Comparison of ENCODE assay signal across 10 cellular contexts in the genomic region with DNA sequence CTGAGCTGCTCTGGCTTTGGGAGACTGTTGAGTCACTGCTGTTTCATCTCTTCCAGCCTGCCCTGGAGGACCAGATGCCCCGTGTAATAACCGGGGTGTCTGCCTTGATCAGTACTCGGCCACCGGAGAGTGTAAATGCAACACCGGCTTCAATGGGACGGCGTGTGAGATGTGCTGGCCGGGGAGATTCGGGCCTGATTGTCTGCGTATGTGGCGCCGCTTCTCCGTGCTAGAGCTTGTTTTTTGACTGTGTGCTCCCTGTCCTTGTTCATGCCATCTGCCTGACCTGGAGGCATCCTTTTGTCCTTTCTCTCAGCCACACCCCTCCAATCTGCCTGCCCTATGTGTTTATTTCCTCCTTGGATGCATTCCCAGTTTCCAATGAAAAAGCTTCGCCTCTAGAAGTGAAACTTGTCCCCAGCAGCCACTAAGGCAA.
A peak's percentile ranks its signal among the peaks of the same experiment; 100 is the strongest.
DNase-seq lines count a peak whose midpoint lies in the region; ATAC-seq, FAIRE-seq and TF ChIP-seq lines count a peak whose summit lies in the region.
"Had no signal": no experiment of that assay in that cellular context is flagged by ENCODE, and none has a peak within 500 bp of the region (broad histone marks: within the 10 kb centered on the region; RNA-seq: fewer than 3 reads in every experiment).

No MANE protein-coding gene starts in this region.

- no peak for FAIRE-seq in frontal cortex (lab: Jason Lieb, UNC)

- H3K4me1 Mint-ChIP-seq in GM23338 (peaks cover 7% of the 10 kb centered on the region; the same call in 2 of the 3 replicates), WTC11 (peaks cover 10% of the 10 kb centered on the region)

- DNase-seq in GM23338 (ENCODE audit: low spot score), result peak; percentile 3
- DNase-seq in NCI-H446 (lab: John Stamatoyannopoulos, UW), result peak; percentile 87 to 92
- DNase-seq in dermis microvascular lymphatic vessel endothelial cell (ENCODE audit: low read depth in 2 of 2), result peak; percentile 47 to 55
- DNase-seq in prostate gland (ENCODE audit: low spot score), result peak; percentile 58
- DNase-seq in WTC11 (ENCODE audit: low spot score), result no peak
- DNase-seq in T-helper 9 cell, result no peak
- DNase-seq in frontal cortex (ENCODE audit: low spot score in 2 of 2), result no peak
- DNase-seq: activated CD4-positive, alpha-beta memory T cell treated with anti-CD3 and anti-CD28 coated beads for 36 hours had no signal

- H3K27me3 ChIP-seq in GM23338 (ENCODE audit: insufficient read depth) (no peaks in the 10 kb centered on the region), prostate gland (replicated peaks; ENCODE audit: insufficient read depth) (no peaks in the 10 kb centered on the region)

- no peaks in the 10 kb centered on the region; the same call in 1 of the 2 replicates for H3K9me2 ChIP-seq in GM23338 (ENCODE audit: insufficient read depth)

- no peaks in the 10 kb centered on the region for H3K27me3 Mint-ChIP-seq in GM23338 (ENCODE audit: insufficient read depth, low read depth, poor library complexity)
- no peaks in the 10 kb centered on the region for H3K27me3 Mint-ChIP-seq in WTC11 (ENCODE audit: low read depth)

- H3K4me3 Mint-ChIP-seq in GM23338, result no peak overlapping the region
- no peak overlapping the region for H3K4me3 Mint-ChIP-seq in WTC11
- H3K4me3 Mint-ChIP-seq: activated CD4-positive, alpha-beta memory T cell treated with anti-CD3 and anti-CD28 coated beads for 36 hours had no signal

- CTCF ChIA-PET in WTC11 (lab: Charles Lee), result interaction anchor here (1.6 kb wide), 1 partner anchor 109 kb away, joined by 6 read pairs; no protein-coding TSS in a partner anchor

- H3K79me2 ChIP-seq in GM23338 (replicated peaks; ENCODE audit: insufficient read depth), result no peaks in the 10 kb centered on the region

- H2AFZ ChIP-seq in GM23338, result 0 out of 2 replicates have a peak overlapping the region, but pooled peaks have one; percentile 38

- no peaks in the 10 kb centered on the region for H3F3A ChIP-seq in GM23338 (replicated peaks; ENCODE audit: low read depth)

- H3K9me3 Mint-ChIP-seq in GM23338, result peaks cover 3% of the 10 kb centered on the region; the same call in 2 of the 3 replicates
- H3K9me3 Mint-ChIP-seq in WTC11, result no peaks in the 10 kb centered on the region
- H3K9me3 Mint-ChIP-seq: activated CD4-positive, alpha-beta memory T cell treated with anti-CD3 and anti-CD28 coated beads for 36 hours had no signal

- H3K9me3 ChIP-seq in prostate gland, result no peaks in the 10 kb centered on the region
- H3K9me3 ChIP-seq: thoracic aorta had no signal

- H3K4me1 ChIP-seq in GM23338 (ENCODE audit: insufficient read depth) (no peaks in the 10 kb centered on the region), prostate gland (replicated peaks) (no peaks in the 10 kb centered on the region)

- H3K27ac Mint-ChIP-seq in GM23338, result no peak overlapping the region
- no peak overlapping the region for H3K27ac Mint-ChIP-seq in WTC11
- H3K27ac Mint-ChIP-seq: activated CD4-positive, alpha-beta memory T cell treated with anti-CD3 and anti-CD28 coated beads for 36 hours had no signal

- TF ChIP-seq POLR2A in prostate gland (IDR thresholded peaks at IDR 0.05), result no peak

- H3K4me2 ChIP-seq in GM23338, result no peak overlapping the region

- POLR2A ChIA-PET in WTC11 (lab: Charles Lee), result interaction anchor here (0.6 kb wide), 1 partner anchor 83 kb away, joined by 4 read pairs; no protein-coding TSS in a partner anchor

- H3K4me3 ChIP-seq in GM23338 (no peak overlapping the region), prostate gland (no peak overlapping the region)
- H3K4me3 ChIP-seq: thoracic aorta had no signal

- ATAC-seq in GM23338 (no peak), HG03378 (IDR thresholded peaks at IDR 0.05; ENCODE audit: unreplicated experiment) (no peak), WTC11 (no peak)

- intact Hi-C loops in prostate gland (cut with DNase I), result no loop called here

- H3K27ac ChIP-seq in GM23338 (ENCODE audit: low read depth), result no peak overlapping the region
- peak overlapping the region in 1 of 2 donors; percentile 3 for H3K27ac ChIP-seq in prostate gland
- H3K27ac ChIP-seq: thoracic aorta had no signal

- H3K36me3 Mint-ChIP-seq in GM23338 (ENCODE audit: low read depth) (no peaks in the 10 kb centered on the region), WTC11 (no peaks in the 10 kb centered on the region)
- H3K36me3 Mint-ChIP-seq: activated CD4-positive, alpha-beta memory T cell treated with anti-CD3 and anti-CD28 coated beads for 36 hours had no signal

- no peaks in the 10 kb centered on the region for H4K20me1 ChIP-seq in GM23338 (replicated peaks; ENCODE audit: insufficient read depth)

- no peak for TF ChIP-seq CTCF in GM23338 (conservative IDR thresholded peaks at IDR 0.05; ENCODE audit: low read depth in 2 of 2)
- TF ChIP-seq CTCF in prostate gland (IDR thresholded peaks at IDR 0.05), result no peak
- no peak for TF ChIP-seq CTCF in WTC11 (IDR thresholded peaks at IDR 0.05)

- 44% methylated on average over 14 of the region's 14 CpGs for WGBS in prostate gland

- no peaks in the 10 kb centered on the region for H3K36me3 ChIP-seq in GM23338 (ENCODE audit: insufficient read depth)
- no peaks in the 10 kb centered on the region for H3K36me3 ChIP-seq in prostate gland
- H3K36me3 ChIP-seq: thoracic aorta had no signal

TF ChIP-seq in GM23338, 12 proteins besides CTCF, POLR2A, EP300 and RAD21 (continues in another document):
- TF ChIP-seq, protein P1, sequence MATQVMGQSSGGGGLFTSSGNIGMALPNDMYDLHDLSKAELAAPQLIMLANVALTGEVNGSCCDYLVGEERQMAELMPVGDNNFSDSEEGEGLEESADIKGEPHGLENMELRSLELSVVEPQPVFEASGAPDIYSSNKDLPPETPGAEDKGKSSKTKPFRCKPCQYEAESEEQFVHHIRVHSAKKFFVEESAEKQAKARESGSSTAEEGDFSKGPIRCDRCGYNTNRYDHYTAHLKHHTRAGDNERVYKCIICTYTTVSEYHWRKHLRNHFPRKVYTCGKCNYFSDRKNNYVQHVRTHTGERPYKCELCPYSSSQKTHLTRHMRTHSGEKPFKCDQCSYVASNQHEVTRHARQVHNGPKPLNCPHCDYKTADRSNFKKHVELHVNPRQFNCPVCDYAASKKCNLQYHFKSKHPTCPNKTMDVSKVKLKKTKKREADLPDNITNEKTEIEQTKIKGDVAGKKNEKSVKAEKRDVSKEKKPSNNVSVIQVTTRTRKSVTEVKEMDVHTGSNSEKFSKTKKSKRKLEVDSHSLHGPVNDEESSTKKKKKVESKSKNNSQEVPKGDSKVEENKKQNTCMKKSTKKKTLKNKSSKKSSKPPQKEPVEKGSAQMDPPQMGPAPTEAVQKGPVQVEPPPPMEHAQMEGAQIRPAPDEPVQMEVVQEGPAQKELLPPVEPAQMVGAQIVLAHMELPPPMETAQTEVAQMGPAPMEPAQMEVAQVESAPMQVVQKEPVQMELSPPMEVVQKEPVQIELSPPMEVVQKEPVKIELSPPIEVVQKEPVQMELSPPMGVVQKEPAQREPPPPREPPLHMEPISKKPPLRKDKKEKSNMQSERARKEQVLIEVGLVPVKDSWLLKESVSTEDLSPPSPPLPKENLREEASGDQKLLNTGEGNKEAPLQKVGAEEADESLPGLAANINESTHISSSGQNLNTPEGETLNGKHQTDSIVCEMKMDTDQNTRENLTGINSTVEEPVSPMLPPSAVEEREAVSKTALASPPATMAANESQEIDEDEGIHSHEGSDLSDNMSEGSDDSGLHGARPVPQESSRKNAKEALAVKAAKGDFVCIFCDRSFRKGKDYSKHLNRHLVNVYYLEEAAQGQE (IDR thresholded peaks at IDR 0.05; ENCODE audit: unreplicated experiment), result no peak
- TF ChIP-seq, protein P2, sequence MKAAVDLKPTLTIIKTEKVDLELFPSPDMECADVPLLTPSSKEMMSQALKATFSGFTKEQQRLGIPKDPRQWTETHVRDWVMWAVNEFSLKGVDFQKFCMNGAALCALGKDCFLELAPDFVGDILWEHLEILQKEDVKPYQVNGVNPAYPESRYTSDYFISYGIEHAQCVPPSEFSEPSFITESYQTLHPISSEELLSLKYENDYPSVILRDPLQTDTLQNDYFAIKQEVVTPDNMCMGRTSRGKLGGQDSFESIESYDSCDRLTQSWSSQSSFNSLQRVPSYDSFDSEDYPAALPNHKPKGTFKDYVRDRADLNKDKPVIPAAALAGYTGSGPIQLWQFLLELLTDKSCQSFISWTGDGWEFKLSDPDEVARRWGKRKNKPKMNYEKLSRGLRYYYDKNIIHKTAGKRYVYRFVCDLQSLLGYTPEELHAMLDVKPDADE (IDR thresholded peaks at IDR 0.05), result no peak

TF ChIP-seq in WTC11, 78 proteins besides CTCF, POLR2A, EP300 and RAD21 (continues in another document):
- TF ChIP-seq FOXP1 (CRISPR knock-in tag; IDR thresholded peaks at IDR 0.05; ENCODE audit: borderline replicate concordance) (no peak), GRHL2 (CRISPR knock-in tag; IDR thresholded peaks at IDR 0.05; ENCODE audit: insufficient replicate concordance, severe bottlenecking) (no peak), NR3C1 (CRISPR knock-in tag; conservative IDR thresholded peaks at IDR 0.05; ENCODE audit: low read depth) (no peak), OVOL2 (CRISPR knock-in tag; IDR thresholded peaks at IDR 0.05; ENCODE audit: borderline replicate concordance) (no peak), NFE2L1 (CRISPR knock-in tag; IDR thresholded peaks at IDR 0.05) (no peak), ZNF416 (CRISPR knock-in tag; IDR thresholded peaks at IDR 0.05) (no peak), TEAD1 (CRISPR knock-in tag; IDR thresholded peaks at IDR 0.05) (no peak)
- TF ChIP-seq, protein P3, sequence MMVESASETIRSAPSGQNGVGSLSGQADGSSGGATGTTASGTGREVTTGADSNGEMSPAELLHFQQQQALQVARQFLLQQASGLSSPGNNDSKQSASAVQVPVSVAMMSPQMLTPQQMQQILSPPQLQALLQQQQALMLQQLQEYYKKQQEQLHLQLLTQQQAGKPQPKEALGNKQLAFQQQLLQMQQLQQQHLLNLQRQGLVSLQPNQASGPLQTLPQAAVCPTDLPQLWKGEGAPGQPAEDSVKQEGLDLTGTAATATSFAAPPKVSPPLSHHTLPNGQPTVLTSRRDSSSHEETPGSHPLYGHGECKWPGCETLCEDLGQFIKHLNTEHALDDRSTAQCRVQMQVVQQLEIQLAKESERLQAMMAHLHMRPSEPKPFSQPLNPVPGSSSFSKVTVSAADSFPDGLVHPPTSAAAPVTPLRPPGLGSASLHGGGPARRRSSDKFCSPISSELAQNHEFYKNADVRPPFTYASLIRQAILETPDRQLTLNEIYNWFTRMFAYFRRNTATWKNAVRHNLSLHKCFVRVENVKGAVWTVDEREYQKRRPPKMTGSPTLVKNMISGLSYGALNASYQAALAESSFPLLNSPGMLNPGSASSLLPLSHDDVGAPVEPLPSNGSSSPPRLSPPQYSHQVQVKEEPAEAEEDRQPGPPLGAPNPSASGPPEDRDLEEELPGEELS (CRISPR knock-in tag; IDR thresholded peaks at IDR 0.05), result no peak
- TF ChIP-seq, protein P4, sequence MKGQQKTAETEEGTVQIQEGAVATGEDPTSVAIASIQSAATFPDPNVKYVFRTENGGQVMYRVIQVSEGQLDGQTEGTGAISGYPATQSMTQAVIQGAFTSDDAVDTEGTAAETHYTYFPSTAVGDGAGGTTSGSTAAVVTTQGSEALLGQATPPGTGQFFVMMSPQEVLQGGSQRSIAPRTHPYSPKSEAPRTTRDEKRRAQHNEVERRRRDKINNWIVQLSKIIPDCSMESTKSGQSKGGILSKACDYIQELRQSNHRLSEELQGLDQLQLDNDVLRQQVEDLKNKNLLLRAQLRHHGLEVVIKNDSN (CRISPR knock-in tag; IDR thresholded peaks at IDR 0.05), result no peak

Comparison
In these comparisons a context has a peak if more than half of its experiments do, and no peak if none do; other contexts are left out.
1. DNase-seq: peak in GM23338 (single experiment), NCI-H446 (2 of 2), dermis microvascular lymphatic vessel endothelial cell (2 of 2) and prostate gland (single experiment); none in WTC11 (single experiment), T-helper 9 cell (single experiment) and frontal cortex (0 of 2).